8 cellular contexts compared by ENCODE assay signal in genomic region chr6:133512410-133513016, GRCh38.
DNase-seq lines count a peak whose midpoint lies in the region; ATAC-seq and TF ChIP-seq lines count a peak whose summit lies in the region.

No MANE protein-coding gene starts in this region.

- no peak overlapping the region for H3K4me3 ChIP-seq in psoas muscle

- no peaks in the 10 kb centered on the region for H3K27me3 ChIP-seq in psoas muscle (ENCODE audit: insufficient read depth in 3 of 3, low read length in 2 of 3)

- H3K4me1 ChIP-seq in psoas muscle: no peaks in the 10 kb centered on the region

- ATAC-seq in Right ventricle myocardium superior (ENCODE audit: poor library complexity): no peak
- ATAC-seq in psoas muscle: peak in 2 of 4 donors; percentile 73
- no peak for ATAC-seq in HG03460 (IDR thresholded peaks at IDR 0.05; ENCODE audit: unreplicated experiment)

- H3K27ac ChIP-seq in psoas muscle: no peak overlapping the region

- intact Hi-C loops in Right ventricle myocardium superior (cut with DNase I): loop anchor here (5.0 to 10.0 kb wide), 3 partner anchors 328 to 550 kb away; no protein-coding TSS in a partner anchor
- intact Hi-C loops in cardiac septum (cut with DNase I): loop anchor here (2.0 to 10.0 kb wide), 3 partner anchors 325 to 688 kb away; no protein-coding TSS in a partner anchor
- intact Hi-C loops in activated CD4-positive, alpha-beta memory T cell treated with anti-CD3 and anti-CD28 coated beads for 36 hours (cut with micrococcal nuclease): loop anchor here (2.0 to 5.0 kb wide), 3 partner anchors 330 to 982 kb away; no protein-coding TSS in a partner anchor
- intact Hi-C loops in psoas muscle (cut with DNase I): loop anchor here (10.0 kb wide), 2 partner anchors 318 to 548 kb away; no protein-coding TSS in a partner anchor

- H3K4me3 Mint-ChIP-seq in activated CD4-positive, alpha-beta memory T cell treated with anti-CD3 and anti-CD28 coated beads for 36 hours: no peak overlapping the region

- peak; percentile 54 for TF ChIP-seq CTCF in psoas muscle (IDR thresholded peaks at IDR 0.05)

- no peaks in the 10 kb centered on the region for H3K9me3 ChIP-seq in psoas muscle

- CTCF ChIA-PET in activated CD4-positive, alpha-beta memory T cell treated with anti-CD3 and anti-CD28 coated beads for 36 hours (lab: Charles Lee): interaction anchor here (1.0 kb wide), 1 partner anchor 550 kb away, joined by 5 read pairs; no protein-coding TSS in a partner anchor

- no peaks in the 10 kb centered on the region for H3K36me3 Mint-ChIP-seq in activated CD4-positive, alpha-beta memory T cell treated with anti-CD3 and anti-CD28 coated beads for 36 hours

- 57 to 63% (median 61%) methylated on average over 4 of the region's 4 CpGs for WGBS in psoas muscle, 3 donors

- no peak overlapping the region for H3K27ac Mint-ChIP-seq in activated CD4-positive, alpha-beta memory T cell treated with anti-CD3 and anti-CD28 coated beads for 36 hours

- H3K9me3 Mint-ChIP-seq in activated CD4-positive, alpha-beta memory T cell treated with anti-CD3 and anti-CD28 coated beads for 36 hours: no peaks in the 10 kb centered on the region

- peaks cover 0 to 37% of the 10 kb centered on the region in 2 donors for H3K36me3 ChIP-seq in psoas muscle (ENCODE audit: insufficient read depth in 1 of 2, low read depth in 1 of 2)

- no peaks in the 10 kb centered on the region for H3K4me1 Mint-ChIP-seq in activated CD4-positive, alpha-beta memory T cell treated with anti-CD3 and anti-CD28 coated beads for 36 hours (ENCODE audit: low read depth)

- DNase-seq in Right ventricle myocardium superior (peak; percentile 54), cardiac septum (ENCODE audit: low spot score) (no peak), MV-4-11 (lab: John Stamatoyannopoulos, UW) (peak; percentile 6), glomerular endothelial cell (ENCODE audit: extremely low read depth, low read depth, low spot score) (peak; percentile 20), psoas muscle (peak in 1 of 2 donors; percentile 26), cortex of kidney (lab: John Stamatoyannopoulos, UW) (no peak)
- DNase-seq in activated CD4-positive, alpha-beta memory T cell treated with anti-CD3 and anti-CD28 coated beads for 36 hours: peak; percentile 46

- no peaks in the 10 kb centered on the region for H3K27me3 Mint-ChIP-seq in activated CD4-positive, alpha-beta memory T cell treated with anti-CD3 and anti-CD28 coated beads for 36 hours

- POLR2A ChIA-PET in activated CD4-positive, alpha-beta memory T cell treated with anti-CD3 and anti-CD28 coated beads for 36 hours (lab: Charles Lee): no interaction called here

Comparison
In these comparisons a context has a peak if more than half of its experiments do, and no peak if none do; other contexts are left out.
1. DNase-seq: peak in Right ventricle myocardium superior (single experiment), MV-4-11 (single experiment), activated CD4-positive, alpha-beta memory T cell treated with anti-CD3 and anti-CD28 coated beads for 36 hours (single experiment) and glomerular endothelial cell (single experiment); none in cardiac septum (single experiment) and cortex of kidney (single experiment).